36 cellular contexts compared by ENCODE assay signal in genomic region chr2:113052767-113053166, GRCh38. TPM values are rescaled to one million over a fixed set of nuclear protein-coding genes. Genes with fewer than 3 reads are reported as not detected.
"Had no signal": no experiment of that assay in that cellular context is flagged by ENCODE, and none has a peak within 500 bp of the region (broad histone marks: within the 10 kb centered on the region; RNA-seq: fewer than 3 reads in every experiment).

Gene IL36B (minus strand): TSS chr2:113052867.

- H3K36me3 ChIP-seq: ascending aorta, breast epithelium, cardiac muscle cell, esophagus squamous epithelium, WERI-Rb-1 had no signal

- H3K4me1 ChIP-seq: ascending aorta, breast epithelium, esophagus squamous epithelium had no signal

- H3K27me3 Mint-ChIP-seq: activated CD8-positive, alpha-beta T cell treated with anti-CD3 and anti-CD28 coated beads for 36 hours had no signal

- H3K36me3 Mint-ChIP-seq: activated naive CD4-positive, alpha-beta T cell treated with anti-CD3 and anti-CD28 coated beads, Interleukin-2, amount 10 ng/mL, durations not matched to agents 7 days and 5 days; brain had no signal

- H3K4me3 Mint-ChIP-seq: activated B cell treated with CpG ODN at 0.5 μM for 24 hours; activated CD8-positive, alpha-beta T cell treated with anti-CD3 and anti-CD28 coated beads for 36 hours; activated naive CD4-positive, alpha-beta T cell treated with anti-CD3 and anti-CD28 coated beads, Interleukin-2, amount 10 ng/mL, durations not matched to agents 7 days and 5 days; activated naive CD8-positive, alpha-beta T cell treated with anti-CD3 and anti-CD28 coated beads, Interleukin-2, amount 10 ng/mL, durations not matched to agents 7 days and 5 days; activated T-helper 1 cell treated with anti-CD3 and anti-CD28 coated beads, Interleukin-12 subunit alpha, Interleukin-12 subunit beta, Interleukin-2, Interleukin-4 antibody, amounts not matched to agents 30 ng/mL and 10 ng/mL and 1 ng/mL, durations not matched to agents 14 hours and 24 hours and 36 hours; brain; dendritic cell treated with granulocyte-macrophage colony-stimulating factor and Interleukin-4, amounts not matched to agents 40 ng/mL and 50 ng/mL, for 4 days; T-helper 17 cell; T-helper 2 cell treated with Interferon-gamma antibody and Interleukin-4, amounts not matched to agents 5 μg/mL and 100 μg/mL, for 36 hours had no signal

- H3K27ac ChIP-seq: ascending aorta, breast epithelium, cardiac muscle cell, coronary artery, dorsolateral prefrontal cortex, WERI-Rb-1 had no signal

- H3K27me3 ChIP-seq: ascending aorta, breast epithelium, cardiac muscle cell, esophagus squamous epithelium had no signal

- H3K9me3 ChIP-seq: ascending aorta had no signal

- H3K27ac Mint-ChIP-seq: activated B cell treated with CpG ODN at 0.5 μM for 24 hours; activated CD8-positive, alpha-beta T cell treated with anti-CD3 and anti-CD28 coated beads for 36 hours; activated naive CD4-positive, alpha-beta T cell treated with anti-CD3 and anti-CD28 coated beads, Interleukin-2, amount 10 ng/mL, durations not matched to agents 7 days and 5 days; activated naive CD4-positive, alpha-beta T cell treated with anti-CD3 and anti-CD28 coated beads, Interleukin-2, amount 50 U/mL, for 72 hours; activated naive CD8-positive, alpha-beta T cell treated with anti-CD3 and anti-CD28 coated beads, Interleukin-2, amount 10 ng/mL, durations not matched to agents 7 days and 5 days; activated T-helper 1 cell treated with anti-CD3 and anti-CD28 coated beads, Interleukin-12 subunit alpha, Interleukin-12 subunit beta, Interleukin-2, Interleukin-4 antibody, amounts not matched to agents 30 ng/mL and 10 ng/mL and 1 ng/mL, durations not matched to agents 14 hours and 24 hours and 36 hours; activated T-helper 2 cell treated with anti-CD3 and anti-CD28 coated beads, Interferon-gamma antibody, Interleukin-2, Interleukin-4, amounts not matched to agents 10 μg/mL and 5 μg/mL and 100 μg/mL, durations not matched to agents 14 hours and 24 hours and 36 hours; brain; dendritic cell treated with granulocyte-macrophage colony-stimulating factor and Interleukin-4, amounts not matched to agents 40 ng/mL and 50 ng/mL, for 4 days; T-helper 17 cell; T-helper 2 cell treated with Interferon-gamma antibody and Interleukin-4, amounts not matched to agents 5 μg/mL and 100 μg/mL, for 36 hours had no signal

- H3K4me1 Mint-ChIP-seq: activated B cell treated with CpG ODN at 0.5 μM for 24 hours; activated naive CD4-positive, alpha-beta T cell treated with anti-CD3 and anti-CD28 coated beads, Interleukin-2, amount 10 ng/mL, durations not matched to agents 7 days and 5 days; brain had no signal

- DNase-seq: activated B cell treated with CpG ODN at 0.5 μM for 24 hours; activated CD4-positive, alpha-beta T cell treated with anti-CD3 and anti-CD28 coated beads for 48 hours; activated CD4-positive, alpha-beta T cell treated with anti-CD3 and anti-CD28 coated beads, Interleukin-2, amount 50 U/mL, for 1 hour; activated CD4-positive, alpha-beta T cell treated with anti-CD3 and anti-CD28 coated beads, Interleukin-2, amount 50 U/mL, for 48 hours; activated CD8-positive, alpha-beta memory T cell treated with anti-CD3 and anti-CD28 coated beads for 24 hours; activated CD8-positive, alpha-beta T cell treated with anti-CD3 and anti-CD28 coated beads for 36 hours; activated effector memory CD4-positive, alpha-beta T cell treated with anti-CD3 and anti-CD28 coated beads, Interleukin-2, amount 50 U/mL, for 16 hours; activated naive CD4-positive, alpha-beta T cell; activated naive CD4-positive, alpha-beta T cell treated with anti-CD3 and anti-CD28 coated beads, Interleukin-2, amount 10 ng/mL, durations not matched to agents 7 days and 5 days; activated naive CD8-positive, alpha-beta T cell treated with anti-CD3 and anti-CD28 coated beads, Interleukin-2, amount 10 ng/mL, durations not matched to agents 7 days and 5 days; activated T-cell treated with anti-CD3 and anti-CD28 coated beads, Interleukin-2, amount 50 U/mL, for 48 hours; central memory CD4-positive, alpha-beta T cell; cerebellar nuclear complex; dorsolateral prefrontal cortex; effector CD4-positive, alpha-beta T cell; esophagus squamous epithelium; T-helper 1 cell; T-helper 17 cell; T1000; WERI-Rb-1 had no signal

- ATAC-seq: activated CD4-positive, CD25-positive, alpha-beta regulatory T cell treated with anti-CD3 and anti-CD28 coated beads, Interleukin-2, amount 50 U/mL, for 24 hours; activated CD8-positive, alpha-beta T cell treated with anti-CD3 and anti-CD28 coated beads for 36 hours; activated naive CD4-positive, alpha-beta T cell treated with anti-CD3 and anti-CD28 coated beads, Interleukin-2, amount 50 U/mL, for 72 hours; T-helper 17 cell had no signal

- H3K4me3 ChIP-seq: ascending aorta, breast epithelium, cardiac muscle cell, coronary artery, dorsolateral prefrontal cortex, esophagus squamous epithelium had no signal

RNA-seq across cellular contexts. Expression of gene IL36B, which starts in this region (rescaled TPM):
- total RNA-seq: activated B cell treated with CpG ODN at 0.5 μM for 24 hours; activated CD8-positive, alpha-beta T cell treated with anti-CD3 and anti-CD28 coated beads for 36 hours; activated naive CD4-positive, alpha-beta T cell treated with anti-CD3 and anti-CD28 coated beads, Interleukin-2, amount 50 U/mL, for 72 hours; activated naive CD8-positive, alpha-beta T cell treated with anti-CD3 and anti-CD28 coated beads, Interleukin-2, amount 10 ng/mL, durations not matched to agents 7 days and 5 days; activated T-helper 1 cell treated with anti-CD3 and anti-CD28 coated beads, Interleukin-12 subunit alpha, Interleukin-12 subunit beta, Interleukin-2, Interleukin-4 antibody, amounts not matched to agents 30 ng/mL and 10 ng/mL and 1 ng/mL, durations not matched to agents 14 hours and 24 hours and 36 hours; activated T-helper 2 cell treated with anti-CD3 and anti-CD28 coated beads, Interferon-gamma antibody, Interleukin-2, Interleukin-4, amounts not matched to agents 10 μg/mL and 5 μg/mL and 100 μg/mL, durations not matched to agents 14 hours and 24 hours and 36 hours; ascending aorta; breast epithelium; cardiac muscle cell; dorsolateral prefrontal cortex; endothelial cell of umbilical vein; epithelial cell of proximal tubule; fibroblast of lung; fibroblast of villous mesenchyme; frontal cortex; T-helper 17 cell had no signal
